8 cellular contexts compared by ENCODE assay signal in the genomic region with DNA sequence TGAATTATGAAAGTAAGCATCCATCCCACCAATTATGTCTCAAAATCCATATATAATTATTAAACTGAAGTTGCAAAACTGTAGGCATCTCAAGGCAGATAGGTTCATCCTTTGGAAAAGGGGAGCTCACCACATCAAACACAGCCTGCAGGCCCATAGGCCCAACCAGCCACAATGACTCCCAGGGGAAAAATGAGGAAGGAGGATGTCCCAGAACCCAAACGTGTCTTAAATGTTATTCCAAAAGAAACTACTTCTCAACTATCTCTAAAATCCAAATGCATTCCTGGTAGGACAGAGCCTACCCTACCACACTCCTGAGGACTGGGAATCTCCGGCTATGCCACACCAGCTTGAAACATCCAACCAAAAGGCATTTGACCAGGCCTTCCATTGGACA. TPM values are rescaled to one million over a fixed set of nuclear protein-coding genes. Genes with fewer than 3 reads are reported as not detected.
"Had no signal": no experiment of that assay in that cellular context is flagged by ENCODE, and none has a peak within 500 bp of the region (broad histone marks: within the 10 kb centered on the region; RNA-seq: fewer than 3 reads in every experiment).

No MANE protein-coding gene starts in this region.

- DNase-seq: GM23248, GOT3, H7, IMR-90, KG1 had no signal

- ATAC-seq: K562 had no signal

- H2AFZ ChIP-seq: GM23248 had no signal

- H3K9me3 ChIP-seq: HAP-1 had no signal

- H3K4me1 ChIP-seq: HAP-1 had no signal

- H3K27ac ChIP-seq: GM23248 had no signal

- H3K36me3 ChIP-seq: HAP-1 had no signal

- H3K4me3 ChIP-seq: GM23248, HAP-1, K562 had no signal

- H3K9ac ChIP-seq: GM23248 had no signal

RNA-seq across cellular contexts. Expression of a gene that starts 12.8 kb away (rescaled TPM):
- total RNA-seq: HT-29 had no signal
- polyA plus RNA-seq: K562 had no signal
